Comparison of ENCODE assay signal across 8 cellular contexts in the genomic region with DNA sequence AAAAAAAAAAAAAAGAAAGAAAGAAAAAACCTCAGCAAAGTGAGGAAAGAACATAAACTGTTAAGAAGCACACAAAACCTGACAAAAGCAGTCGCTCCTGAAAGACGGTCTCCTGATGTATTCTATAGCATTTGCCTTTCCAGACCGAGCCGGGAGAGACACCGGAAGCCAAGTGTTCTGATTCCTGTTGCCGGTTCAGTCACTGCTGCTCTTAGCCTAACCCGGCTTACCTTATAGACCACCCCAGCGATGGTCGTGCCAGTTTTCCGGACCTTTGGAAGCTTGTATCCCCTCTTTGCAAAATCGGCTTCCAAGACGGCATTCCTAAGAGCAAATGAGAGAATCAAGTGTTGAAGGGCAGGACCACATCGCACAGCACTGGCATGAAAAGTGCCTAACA. TPM values are rescaled to one million over a fixed set of nuclear protein-coding genes. Genes with fewer than 3 reads are reported as not detected.
DNase-seq lines count a peak whose midpoint lies in the region; TF ChIP-seq lines count a peak whose summit lies in the region.

No MANE protein-coding gene starts in this region.

- BruUV-seq in Caco-2 (replicated peaks; lab: Mats Ljungman, UMichigan): TSS peak; percentile 54

- peak overlapping the region; percentile 78 for H3K4me2 ChIP-seq in OCI-LY3 (ENCODE audit: low read length)

- peak overlapping the region; percentile 91 for H3K4me3 Mint-ChIP-seq in Caco-2 (ENCODE audit: unreplicated experiment)

- WGBS in ovary, 3 donors: 8 to 11% (median 11%) methylated on average over 13 of the region's 13 CpGs

- H3K4me3 ChIP-seq in Caco-2 (ENCODE audit: low read depth, low read length): peak overlapping the region; percentile 84
- peak overlapping the region; percentile 94 for H3K4me3 ChIP-seq in OCI-LY3 (ENCODE audit: low read length)
- peak overlapping the region; percentile 99 for H3K4me3 ChIP-seq in epithelial cell of esophagus (ENCODE audit: low read length)
- H3K4me3 ChIP-seq in ovary: peak overlapping the region; percentile 62

- peaks cover 25% of the 10 kb centered on the region for H3K79me2 ChIP-seq in OCI-LY3 (ENCODE audit: low read length)

- H3K27me3 ChIP-seq in Caco-2 (replicated peaks; ENCODE audit: control insufficient read depth, insufficient read depth, low read length): no peaks in the 10 kb centered on the region
- no peaks in the 10 kb centered on the region for H3K27me3 ChIP-seq in OCI-LY3 (ENCODE audit: low read depth, low read length)
- H3K27me3 ChIP-seq in ovary: no peaks in the 10 kb centered on the region

- DNase-seq in Caco-2 (no peak), epithelial cell of esophagus (ENCODE audit: low read depth) (no peak), ovary (no peak), foreskin melanocyte (no peak), GM19238 (ENCODE audit: insufficient read length, low spot score) (no peak), HPDE6-E6E7 (ENCODE audit: extremely low spot score) (no peak), NCI-H187 treated with DMSO at 0.1 percent for 48 hours (lab: John Stamatoyannopoulos, UW) (no peak)

- TF ChIP-seq POLR2A in ovary (IDR thresholded peaks at IDR 0.05): no peak

- POLR2A ChIA-PET in Caco-2 (lab: Charles Lee): interaction anchor here (0.5 to 0.6 kb wide), 2 partner anchors 16 to 268 kb away, joined by 3 read pairs; no protein-coding TSS in a partner anchor

- H3K9ac ChIP-seq in OCI-LY3 (ENCODE audit: low read length): peak overlapping the region; percentile 77

- no peak for TF ChIP-seq EP300 in ovary (IDR thresholded peaks at IDR 0.05)

- peaks cover 11% of the 10 kb centered on the region for H3K4me1 Mint-ChIP-seq in Caco-2 (ENCODE audit: low read depth, unreplicated experiment)

- intact Hi-C loops in Caco-2 (cut with micrococcal nuclease; ENCODE audit: unreplicated experiment): no loop called here
- intact Hi-C loops in ovary (cut with DNase I): loop anchor here in 1 of 4 donors (5.0 kb wide), 1 partner anchor 123 kb away; no protein-coding TSS in a partner anchor

- H3K9me3 Mint-ChIP-seq in Caco-2 (ENCODE audit: unreplicated experiment): no peaks in the 10 kb centered on the region

- H3K9me3 ChIP-seq in Caco-2: no peaks in the 10 kb centered on the region
- H3K9me3 ChIP-seq in OCI-LY3 (ENCODE audit: insufficient read depth, low read length): no peaks in the 10 kb centered on the region
- no peaks in the 10 kb centered on the region for H3K9me3 ChIP-seq in ovary

- peaks cover 61% of the 10 kb centered on the region for H3K36me3 Mint-ChIP-seq in Caco-2 (ENCODE audit: insufficient read depth, unreplicated experiment)

- H3K4me1 ChIP-seq in Caco-2: peaks cover 10% of the 10 kb centered on the region; the same call in 1 of the 2 replicates
- peaks cover 13% of the 10 kb centered on the region for H3K4me1 ChIP-seq in OCI-LY3 (ENCODE audit: low read length)
- peaks cover 6% of the 10 kb centered on the region for H3K4me1 ChIP-seq in ovary (ENCODE audit: insufficient read depth)

- CTCF ChIA-PET in Caco-2 (lab: Charles Lee): no interaction called here

- no peaks in the 10 kb centered on the region for H4K20me1 ChIP-seq in OCI-LY3 (ENCODE audit: insufficient read depth, low read length)

- H2AFZ ChIP-seq in OCI-LY3 (ENCODE audit: low read depth, low read length): 0 out of 2 replicates have a peak overlapping the region, but pooled peaks have one; percentile 20

- H3K27me3 Mint-ChIP-seq in Caco-2 (ENCODE audit: insufficient read depth, unreplicated experiment): no peaks in the 10 kb centered on the region

- peak overlapping the region; percentile 98 for H3K27ac Mint-ChIP-seq in Caco-2 (ENCODE audit: unreplicated experiment)

- TF ChIP-seq CTCF in Caco-2 (IDR thresholded peaks at IDR 0.05; ENCODE audit: insufficient read depth in 1 of 2, low read depth in 1 of 2, low read length in 1 of 2, severe bottlenecking in 1 of 2, unreplicated experiment in 1 of 2) (no peak), OCI-LY3 (IDR thresholded peaks at IDR 0.05; ENCODE audit: low read depth, low read length) (no peak), epithelial cell of esophagus (IDR thresholded peaks at IDR 0.05; ENCODE audit: insufficient read depth, low read depth, low read length, missing control alignments) (no peak), ovary (IDR thresholded peaks at IDR 0.05) (no peak)

- peaks cover 1% of the 10 kb centered on the region; the same call in 1 of the 2 replicates for H3K36me3 ChIP-seq in Caco-2 (ENCODE audit: control insufficient read depth, insufficient read depth, low read length)
- peaks cover 31% of the 10 kb centered on the region for H3K36me3 ChIP-seq in OCI-LY3 (replicated peaks; ENCODE audit: low read depth, low read length)
- H3K36me3 ChIP-seq in ovary: no peaks in the 10 kb centered on the region

- H3K27ac ChIP-seq in OCI-LY3 (ENCODE audit: low read length) (peak overlapping the region; percentile 23; the same call in 1 of the 2 replicates), ovary (no peak overlapping the region)

RNA-seq across cellular contexts. Expression of a gene that starts 0.6 kb away (rescaled TPM):
- total RNA-seq in Caco-2 (2022) (216 and 238 TPM in 2 replicates), ovary (100 to 1,000 TPM in 1 of 7 donors, 10 to 100 TPM in 6; 88.0 to 102 (median 92.7) TPM)
- polyA plus RNA-seq in ovary: 100 to 1,000 TPM; 153 to 211 TPM

RNA-seq across cellular contexts. Expression of a gene that starts 35.6 kb away (rescaled TPM):
- total RNA-seq in Caco-2 (2022) (not detected in 2 replicates), ovary (not detected)
- not detected for polyA plus RNA-seq in ovary
